8 cellular contexts compared by ENCODE assay signal in genomic region chr14:49692895-49693737, GRCh38. TPM values are rescaled to one million over a fixed set of nuclear protein-coding genes. Genes with fewer than 3 reads are reported as not detected.
DNase-seq lines count a peak whose midpoint lies in the region; ATAC-seq, FAIRE-seq and TF ChIP-seq lines count a peak whose summit lies in the region.

A gene with protein sequence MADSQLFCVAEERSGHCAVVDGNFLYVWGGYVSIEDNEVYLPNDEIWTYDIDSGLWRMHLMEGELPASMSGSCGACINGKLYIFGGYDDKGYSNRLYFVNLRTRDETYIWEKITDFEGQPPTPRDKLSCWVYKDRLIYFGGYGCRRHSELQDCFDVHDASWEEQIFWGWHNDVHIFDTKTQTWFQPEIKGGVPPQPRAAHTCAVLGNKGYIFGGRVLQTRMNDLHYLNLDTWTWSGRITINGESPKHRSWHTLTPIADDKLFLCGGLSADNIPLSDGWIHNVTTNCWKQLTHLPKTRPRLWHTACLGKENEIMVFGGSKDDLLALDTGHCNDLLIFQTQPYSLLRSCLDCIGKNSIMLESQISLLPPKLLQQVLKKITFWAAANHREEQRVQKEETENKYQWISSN (plus strand): TSS chr14:49693120. CDS start chr14:49693195, 75 bp downstream.

- H3K9ac ChIP-seq in HepG2 (ENCODE audit: insufficient read depth, low read depth, low read length) = peak within 1 kb of the TSS; percentile 88

- peak; percentile 50 to 70; a peak in 3 of 4 replicates for TF ChIP-seq POLR2A in HepG2 (IDR thresholded peaks at IDR 0.05; ENCODE audit: insufficient read depth in 1 of 2, low read depth in 2 of 2, low read length in 2 of 2)

- peak within 1 kb of the TSS; percentile 73 for H3K4me2 ChIP-seq in HepG2 (ENCODE audit: low read depth, low read length)

- DNase-seq in AG08396 (ENCODE audit: low spot score) (peak; percentile 85), NCI-H510A (lab: John Stamatoyannopoulos, UW) (peak; percentile 73), dedifferentiated amniotic fluid mesenchymal stem cell (ENCODE audit: extremely low spot score) (peak; percentile 80), HepG2 (ENCODE audit: low spot score) (peak; percentile 66)
- DNase-seq in activated CD4-positive, alpha-beta T cell treated with anti-CD3 and anti-CD28 coated beads, Interleukin-2, amount 50 U/mL, for 1 hour = peak; percentile 79
- peak; percentile 64 for DNase-seq in stimulated activated CD4-positive, alpha-beta T cell treated with anti-CD3 and anti-CD28 coated beads, Interleukin-2, amount 100 ng/mL, for 4 hours (ENCODE audit: low read depth)

- H3K79me2 ChIP-seq in HepG2 (ENCODE audit: insufficient read depth, low read length) = no peaks in the 10 kb centered on the region

- no peak for TF ChIP-seq EP300 in HepG2 (IDR thresholded peaks at IDR 0.05; ENCODE audit: low read depth in 2 of 2, low read length in 2 of 2)
- no peak for TF ChIP-seq EP300 in HepG2 (CRISPR knock-in tag; IDR thresholded peaks at IDR 0.05; ENCODE audit: borderline replicate concordance)

- POLR2A ChIA-PET in HepG2 (lab: Yijun Ruan, JAX) = interaction anchor here (0.7 to 4.6 kb wide), 7 partner anchors 29 to 167 kb away, joined by 3 to 64 read pairs (median 3); partner anchors contain the start of genes KLHDC2 and NEMF

- H3K4me3 ChIP-seq in HepG2 (replicated peaks in 1 of 3; ENCODE audit: insufficient read depth in 1 of 3, low read depth in 2 of 3, low read length in 3 of 3) = peak within 1 kb of the TSS; percentile 67 to 88 (median 75)

- H2AFZ ChIP-seq in HepG2 (ENCODE audit: low read length) = peak within 1 kb of the TSS; percentile 66

- TSS peak; percentile 80 for BruUV-seq in HepG2 (replicated peaks; lab: Mats Ljungman, UMichigan)

- ATAC-seq in GM19035 (IDR thresholded peaks at IDR 0.05; ENCODE audit: unreplicated experiment) (peak; percentile 62), HG03342 (IDR thresholded peaks at IDR 0.05; ENCODE audit: unreplicated experiment) (peak; percentile 65), HepG2 (peak; percentile 83)

- H4K20me1 ChIP-seq in HepG2 (ENCODE audit: insufficient read depth, low read length) = no peaks in the 10 kb centered on the region

- intact Hi-C loops in HepG2 (cut with micrococcal nuclease; ENCODE audit: unreplicated experiment) = loop anchor here (2.0 to 5.0 kb wide), 3 partner anchors 51 to 159 kb away; partner anchors contain the start of genes KLHDC2 and NEMF

- no peaks in the 10 kb centered on the region for H3K9me3 ChIP-seq in HepG2 (ENCODE audit: low read length)

- peaks cover 39% of the 10 kb centered on the region for H3K4me1 ChIP-seq in HepG2 (ENCODE audit: insufficient read depth, low read length)

- peak within 1 kb of the TSS; percentile 77 for H3K27ac ChIP-seq in HepG2 (ENCODE audit: extremely low read length, insufficient read depth, low read length)

- H3K36me3 ChIP-seq in HepG2 (replicated peaks in 1 of 2; ENCODE audit: control insufficient read depth in 1 of 2, insufficient read depth in 2 of 2, low read length in 2 of 2) = no peaks in the 10 kb centered on the region

- in situ Hi-C loops in HepG2 (cut with HindIII; ENCODE audit: extremely low pct_ligation_motif_present, low pct_unique_long_range_greater_than_20kb) = loop anchor here (10.0 kb wide), 1 partner anchor 72 kb away; the partner anchor contains the start of gene KLHDC2

- WGBS in HepG2 (ENCODE audit: low lambda C conversion rate) = under 1% methylated on average over 42 of the region's 85 CpGs

- TF ChIP-seq CTCF in HepG2 (CRISPR knock-in tag; IDR thresholded peaks at IDR 0.05) = peak; percentile 35; the same call in 1 of the 2 replicates

- H3K27me3 ChIP-seq in HepG2 (ENCODE audit: control insufficient read depth in 1 of 2, insufficient read depth in 2 of 2, low read length in 2 of 2) = no peaks in the 10 kb centered on the region; a peak in 1 of 5 replicates

- TF ChIP-seq RAD21 in HepG2 (CRISPR knock-in tag; IDR thresholded peaks at IDR 0.05) = 0 out of 2 replicates have a peak, but pooled peaks have one; percentile 31

- CTCF ChIA-PET in HepG2 (lab: Yijun Ruan, JAX; ENCODE audit: low intra/inter-chr PET ratio, low total read pairs) = no interaction called here

- FAIRE-seq in HepG2 (lab: Jason Lieb, UNC) = no peak

TF ChIP-seq in HepG2, 621 proteins besides CTCF, POLR2A, EP300 and RAD21 (continues in another document):
- TF ChIP-seq TBX2 (CRISPR knock-in tag; IDR thresholded peaks at IDR 0.05; ENCODE audit: borderline replicate concordance) = peak; percentile 81; the same call in 1 of the 2 replicates
- peak; percentile 53; the same call in 1 of the 2 replicates for TF ChIP-seq ZNF34 (CRISPR knock-in tag; IDR thresholded peaks at IDR 0.05; ENCODE audit: borderline replicate concordance)
- peak; percentile 31; the same call in 1 of the 2 replicates for TF ChIP-seq ZHX2 (IDR thresholded peaks at IDR 0.05; ENCODE audit: low read depth)
- TF ChIP-seq ZHX2 (CRISPR knock-in tag; IDR thresholded peaks at IDR 0.05; ENCODE audit: borderline replicate concordance) = no peak
- TF ChIP-seq MEF2D (CRISPR knock-in tag; IDR thresholded peaks at IDR 0.05) = 0 out of 2 replicates have a peak, but pooled peaks have one; percentile 30

RNA-seq across cellular contexts. Expression of the gene that starts here (rescaled TPM):
- 0.11 TPM in 1 of 2 replicates, not detected in the other for total RNA-seq in HepG2 (2016; rRNA removed; fragmentation: Illumina TruSeq; extraction: Trizol)
- total RNA-seq in HepG2 (2016; cell fraction: cytosol; rRNA removed; fragmentation: Illumina TruSeq; extraction: Trizol; ENCODE audit: low read depth) = 0.61 and 0.62 TPM in 2 replicates
- total RNA-seq in HepG2 (2016; cell fraction: insoluble cytoplasmic fraction; rRNA removed; fragmentation: Illumina TruSeq; extraction: Trizol) = 0.15 and 0.31 TPM in 2 replicates
- total RNA-seq in HepG2 (2016; cell fraction: membrane; rRNA removed; fragmentation: Illumina TruSeq; extraction: Trizol) = 0.52 TPM in 1 of 2 replicates, not detected in the other
- total RNA-seq in HepG2 (2016; cell fraction: nucleus; rRNA removed; fragmentation: Illumina TruSeq; extraction: Trizol) = not detected in 2 replicates
- 0.08 TPM in 1 of 2 replicates, not detected in the other for polyA plus RNA-seq in HepG2 (2011; rRNA removed)
- polyA plus RNA-seq in HepG2 (2011; cell fraction: cytosol; rRNA removed) = 0.12 TPM in 1 of 2 replicates, not detected in the other
- polyA plus RNA-seq in HepG2 (2011; cell fraction: nucleus; rRNA removed) = 0.09 TPM in 1 of 2 replicates, not detected in the other
- 0.16 and 0.19 TPM in 2 replicates for polyA plus RNA-seq in HepG2 (2012)
- polyA plus RNA-seq in HepG2 (2016; cell fraction: cytosol; fragmentation: Illumina TruSeq; extraction: Trizol; ENCODE audit: low read depth) = 0.31 TPM in 1 of 2 replicates, not detected in the other
- not detected in 2 replicates for polyA plus RNA-seq in HepG2 (2016; cell fraction: insoluble cytoplasmic fraction; fragmentation: Illumina TruSeq; extraction: Trizol; ENCODE audit: low read depth)
- not detected in 2 replicates for polyA plus RNA-seq in HepG2 (2016; cell fraction: membrane; fragmentation: Illumina TruSeq; extraction: Trizol; ENCODE audit: low read depth)
- polyA plus RNA-seq in HepG2 (2016; cell fraction: nucleus; fragmentation: Illumina TruSeq; extraction: Trizol; ENCODE audit: insufficient read depth, low read depth) = not detected in 2 replicates
- polyA minus RNA-seq in HepG2 (2011; rRNA and poly(A)+ RNA removed; ENCODE audit: low replicate concordance) = not detected in 2 replicates
- not detected in 2 replicates for polyA minus RNA-seq in HepG2 (2011; cell fraction: cytosol; rRNA and poly(A)+ RNA removed)
- polyA minus RNA-seq in HepG2 (2011; cell fraction: nucleus; rRNA and poly(A)+ RNA removed) = 0.52 TPM in 1 of 2 replicates, not detected in the other

Comparison
In these comparisons a context has a peak if more than half of its experiments do, and no peak if none do; other contexts are left out.
1. Peak in every context shown above with its lines: DNase-seq, ATAC-seq, H3K4me3 ChIP-seq and H3K27ac ChIP-seq.
2. Peak in DNase-seq, ATAC-seq, H3K4me3 ChIP-seq, H3K27ac ChIP-seq, H3K9ac ChIP-seq and H3K4me2 ChIP-seq in HepG2; RNA of the gene not detected or under 1 TPM.